In the genomic region with DNA sequence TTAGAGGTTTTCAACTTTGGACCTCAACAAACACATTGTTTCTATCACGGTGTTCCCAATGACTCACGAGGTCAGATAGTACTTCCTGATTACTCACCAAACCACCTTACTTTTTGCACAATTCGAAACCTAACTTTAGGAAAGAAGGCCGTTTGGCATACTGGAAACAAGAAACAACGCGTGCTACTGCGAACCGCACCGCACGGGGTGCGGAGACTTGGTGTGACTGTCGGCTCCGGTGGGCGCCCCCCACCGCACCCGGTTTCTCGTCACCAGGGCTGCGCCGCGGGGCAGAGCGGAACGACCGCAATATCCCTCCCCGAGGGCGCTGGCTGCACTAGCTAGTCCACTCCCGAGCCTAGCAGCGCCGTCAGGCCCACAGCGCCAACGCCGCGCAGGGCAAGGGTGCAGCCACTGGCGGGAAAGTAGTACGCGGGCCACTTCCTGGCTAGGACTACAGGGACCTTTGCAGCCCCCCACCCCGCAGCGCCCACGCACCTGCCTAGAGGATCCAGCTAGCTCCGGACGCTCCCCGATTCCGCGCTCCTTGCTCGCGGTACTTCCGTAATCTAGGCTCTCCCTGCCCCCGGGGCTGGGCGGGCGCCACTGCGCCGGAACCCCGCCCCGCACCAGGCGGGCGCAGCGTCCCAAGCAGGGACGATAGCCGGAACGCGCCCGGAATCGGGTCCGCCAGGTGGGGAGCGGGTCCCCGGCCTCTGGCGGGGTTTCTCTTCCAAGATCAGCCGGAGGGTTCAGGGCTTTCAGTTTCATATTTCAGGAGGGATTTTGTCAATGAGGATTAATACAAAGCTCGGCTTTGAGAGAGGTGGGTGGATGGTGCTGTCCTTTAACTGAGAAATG, we compare ENCODE assay signal across 8 cellular contexts. TPM values are rescaled to one million over a fixed set of nuclear protein-coding genes. Genes with fewer than 3 reads are reported as not detected.
DNase-seq lines count a peak whose midpoint lies in the region; ATAC-seq, FAIRE-seq and TF ChIP-seq lines count a peak whose summit lies in the region.

A gene (minus strand): TSS at position 571 of the 861 bp plus-strand sequence. CDS start 9,002 bp downstream, outside the sequence.

- no peaks in the 10 kb centered on the region for H4K20me1 ChIP-seq in OCI-LY1 (ENCODE audit: insufficient read depth, low read length)
- no peaks in the 10 kb centered on the region for H4K20me1 ChIP-seq in endothelial cell of umbilical vein (replicated peaks; ENCODE audit: control insufficient read depth, extremely low read depth, insufficient read depth, low read length)

- H3K27ac ChIP-seq in OCI-LY1 (ENCODE audit: low read depth, low read length, poor library complexity, severe bottlenecking) (peak within 1 kb of the TSS; percentile 69), endothelial cell of umbilical vein (ENCODE audit: insufficient read depth, low read depth, low read length) (peak within 1 kb of the TSS; percentile 90)

- no peaks in the 10 kb centered on the region for H3K9me1 ChIP-seq in endothelial cell of umbilical vein (replicated peaks; ENCODE audit: control insufficient read depth, extremely low read depth, insufficient read depth, low read length)

- H2AFZ ChIP-seq in OCI-LY1 (ENCODE audit: low read length) = peak within 1 kb of the TSS; percentile 91
- peak within 1 kb of the TSS; percentile 63 for H2AFZ ChIP-seq in endothelial cell of umbilical vein (ENCODE audit: low read depth, low read length)

- dilution Hi-C loops in endothelial cell of umbilical vein (cut with MboI; ENCODE audit: extremely low pct_ligation_motif_present, low sequenced_read_pairs) = no loop called here

- TF ChIP-seq POLR2A in endothelial cell of umbilical vein (IDR thresholded peaks at IDR 0.05; ENCODE audit: low read depth, low read length) = peak; percentile 81

- POLR2A ChIA-PET in endothelial cell of umbilical vein (lab: Charles Lee) = interaction anchor here (1.2 kb wide), 1 partner anchor 10 kb away, joined by 3 read pairs; no protein-coding TSS in a partner anchor

- H3K9ac ChIP-seq in OCI-LY1 (ENCODE audit: low read length) (peak within 1 kb of the TSS; percentile 92), endothelial cell of umbilical vein (replicated peaks; ENCODE audit: extremely low read depth, insufficient read depth, low read length) (peak within 1 kb of the TSS; percentile 67)

- H3K4me1 ChIP-seq in OCI-LY1 (ENCODE audit: insufficient read depth, low read length, severe bottlenecking) (peaks cover 20% of the 10 kb centered on the region), endothelial cell of umbilical vein (ENCODE audit: control insufficient read depth, extremely low read depth, insufficient read depth, low read length) (peaks cover 19% of the 10 kb centered on the region)

- no TSS peak for BruUV-seq in endothelial cell of umbilical vein (replicated peaks; lab: Mats Ljungman, UMichigan)

- DNase-seq in COLO668 (lab: John Stamatoyannopoulos, UW; ENCODE audit: unreplicated experiment) = peak; percentile 98
- peak; percentile 55 for DNase-seq in activated CD8-positive, alpha-beta memory T cell treated with anti-CD3 and anti-CD28 coated beads, Interleukin-2, amount 50 U/mL, for 4 hours
- peak; percentile 90 for DNase-seq in endothelial cell of umbilical vein (ENCODE audit: low read depth, low spot score)
- peak; percentile 16 for DNase-seq in middle frontal gyrus (ENCODE audit: extremely low spot score, low spot score)
- peak; percentile 55 for DNase-seq in stimulated activated CD8-positive, alpha-beta memory T cell treated with anti-CD3 and anti-CD28 coated beads, Interleukin-4, amount 100 ng/mL, for 24 hours (ENCODE audit: low read depth)

- CTCF ChIA-PET in endothelial cell of umbilical vein (lab: Charles Lee) = interaction anchor here (1.0 to 2.6 kb wide), 5 partner anchors 8 to 46 kb away, joined by 3 to 8 read pairs (median 3); no protein-coding TSS in a partner anchor

- ATAC-seq in GM19438 (IDR thresholded peaks at IDR 0.05; ENCODE audit: low read depth, unreplicated experiment) (peak; percentile 85), HG03565 (IDR thresholded peaks at IDR 0.05; ENCODE audit: unreplicated experiment) (peak; percentile 59)

- H3K9me2 ChIP-seq in OCI-LY1 (ENCODE audit: low read depth, low read length) = no peaks in the 10 kb centered on the region

- H3K4me2 ChIP-seq in OCI-LY1 (ENCODE audit: low read length) (peak within 1 kb of the TSS; percentile 93), endothelial cell of umbilical vein (ENCODE audit: insufficient read depth, low read length) (peak within 1 kb of the TSS; percentile 90)

- intact Hi-C loops in endothelial cell of umbilical vein (cut with micrococcal nuclease) = loop anchor here (1.0 to 5.0 kb wide), 3 partner anchors 11 to 410 kb away; a partner anchor contains a TSS

- peaks cover 19% of the 10 kb centered on the region for H3K36me3 ChIP-seq in OCI-LY1 (ENCODE audit: insufficient read depth, low read length)
- no peaks in the 10 kb centered on the region for H3K36me3 ChIP-seq in endothelial cell of umbilical vein (ENCODE audit: control insufficient read depth in 2 of 2, extremely low read depth in 1 of 2, insufficient read depth in 2 of 2, low read length in 2 of 2)

- TF ChIP-seq CTCF in OCI-LY1 (IDR thresholded peaks at IDR 0.05; ENCODE audit: low read length) (no peak), endothelial cell of umbilical vein (IDR thresholded peaks at IDR 0.05; ENCODE audit: extremely low read depth in 1 of 2, insufficient read depth in 1 of 2, low read depth in 1 of 2, low read length in 2 of 2) (no peak)

- no peaks in the 10 kb centered on the region for H3F3A ChIP-seq in OCI-LY1 (ENCODE audit: insufficient read depth, low read length)

- H3K4me3 ChIP-seq in OCI-LY1 (ENCODE audit: low read depth, low read length, poor library complexity, severe bottlenecking) (peak within 1 kb of the TSS; percentile 95), endothelial cell of umbilical vein (replicated peaks in 1 of 3; ENCODE audit: insufficient read depth in 1 of 3, low read depth in 1 of 3, low read length in 3 of 3) (peak within 1 kb of the TSS; percentile 38 to 65 (median 62))

- peaks cover 45% of the 10 kb centered on the region for H3K79me2 ChIP-seq in OCI-LY1 (ENCODE audit: insufficient read depth, low read length)
- peaks cover 36% of the 10 kb centered on the region for H3K79me2 ChIP-seq in endothelial cell of umbilical vein (ENCODE audit: control insufficient read depth, insufficient read depth, low read length)

- H3K9me3 ChIP-seq in OCI-LY1 (ENCODE audit: low read length) = no peaks in the 10 kb centered on the region
- H3K9me3 ChIP-seq in endothelial cell of umbilical vein (replicated peaks; ENCODE audit: control insufficient read depth, insufficient read depth, low read length) = no peaks in the 10 kb centered on the region

- peak; percentile 92 for FAIRE-seq in endothelial cell of umbilical vein (lab: Jason Lieb, UNC)

- H3K27me3 ChIP-seq in OCI-LY1 (ENCODE audit: insufficient read depth, low read length) = no peaks in the 10 kb centered on the region
- H3K27me3 ChIP-seq in endothelial cell of umbilical vein (ENCODE audit: control insufficient read depth in 2 of 2, insufficient read depth in 2 of 2, low read length in 2 of 2) = no peaks in the 10 kb centered on the region

TF ChIP-seq in endothelial cell of umbilical vein, 7 proteins besides CTCF, POLR2A, EP300 and RAD21:
- TF ChIP-seq, protein P1, sequence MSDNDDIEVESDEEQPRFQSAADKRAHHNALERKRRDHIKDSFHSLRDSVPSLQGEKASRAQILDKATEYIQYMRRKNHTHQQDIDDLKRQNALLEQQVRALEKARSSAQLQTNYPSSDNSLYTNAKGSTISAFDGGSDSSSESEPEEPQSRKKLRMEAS (IDR thresholded peaks at IDR 0.05; ENCODE audit: insufficient read depth, insufficient read length) = peak; percentile 28
- TF ChIP-seq EZH2 (IDR thresholded peaks at IDR 0.05; ENCODE audit: borderline replicate concordance, low read depth, low read length, severe bottlenecking) = no peak
- TF ChIP-seq GATA2 (IDR thresholded peaks at IDR 0.05; ENCODE audit: insufficient read depth, insufficient read length, low read depth, low read length) = no peak
- TF ChIP-seq POLR2AphosphoS5 (IDR thresholded peaks at IDR 0.05; ENCODE audit: insufficient read depth, low read depth, low read length) = peak; percentile 86
- TF ChIP-seq FOS (IDR thresholded peaks at IDR 0.05; ENCODE audit: borderline replicate concordance, insufficient read depth, low read length) = peak; percentile 90
- no peak for TF ChIP-seq MYC (IDR thresholded peaks at IDR 0.05; ENCODE audit: low read depth, low read length)
- peak; percentile 97 for TF ChIP-seq JUN (IDR thresholded peaks at IDR 0.05; ENCODE audit: borderline replicate concordance, insufficient read depth, insufficient read length, low read depth)
TF ChIP-seq in endothelial cell of umbilical vein: peak in this region for 4.

RNA-seq across cellular contexts. Expression of the gene that starts here (rescaled TPM):
- 64.3 and 71.7 TPM in 2 replicates for total RNA-seq in endothelial cell of umbilical vein
- polyA plus RNA-seq in endothelial cell of umbilical vein = 35.6 and 37.1 TPM in 2 replicates
- 34.1 and 35.2 TPM in 2 replicates for polyA plus RNA-seq in endothelial cell of umbilical vein (2011; cell fraction: cytosol; rRNA removed)
- 72.3 and 85.8 TPM in 2 replicates for polyA plus RNA-seq in endothelial cell of umbilical vein (2011; cell fraction: nucleus; rRNA removed)
- polyA plus RNA-seq in endothelial cell of umbilical vein (2012) = 41.2 and 58.9 TPM in 2 replicates
- 80.5 and 84.7 TPM in 2 replicates for polyA minus RNA-seq in endothelial cell of umbilical vein
- 26.3 TPM for polyA minus RNA-seq in endothelial cell of umbilical vein (2011; cell fraction: cytosol; rRNA and poly(A)+ RNA removed)
- 70.5 and 94.7 TPM in 2 replicates for polyA minus RNA-seq in endothelial cell of umbilical vein (2011; cell fraction: nucleus; rRNA and poly(A)+ RNA removed)

Comparison
In these comparisons a context has a peak if more than half of its experiments do, and no peak if none do; other contexts are left out.
1. Peak in every context shown above with its lines: DNase-seq, ATAC-seq, H3K4me3 ChIP-seq and H3K27ac ChIP-seq.
2. DNase-seq: peak in every context shown above with its lines; median percentile 98 in COLO668; 90 in endothelial cell of umbilical vein; 55 in activated CD8-positive, alpha-beta memory T cell treated with anti-CD3 and anti-CD28 coated beads, Interleukin-2, amount 50 U/mL, for 4 hours; 55 in stimulated activated CD8-positive, alpha-beta memory T cell treated with anti-CD3 and anti-CD28 coated beads, Interleukin-4, amount 100 ng/mL, for 24 hours; 16 in middle frontal gyrus.